1 cellular context compared by ENCODE assay signal in genomic region chr15:93619597-93619996, GRCh38.
TF ChIP-seq lines count a peak whose summit lies in the region.

No MANE protein-coding gene starts in this region.

TF ChIP-seq in WTC11, 78 proteins besides CTCF, POLR2A, EP300 and RAD21 (continued from another document):
- TF ChIP-seq USF1 (CRISPR knock-in tag; IDR thresholded peaks at IDR 0.05) (no peak), ATF6 (CRISPR knock-in tag; IDR thresholded peaks at IDR 0.05) (no peak), HMGA2 (CRISPR knock-in tag; IDR thresholded peaks at IDR 0.05) (no peak), NFYB (CRISPR knock-in tag; conservative IDR thresholded peaks at IDR 0.05; ENCODE audit: low read depth) (no peak), HMGXB4 (CRISPR knock-in tag; IDR thresholded peaks at IDR 0.05) (no peak), ZNF512 (CRISPR knock-in tag; IDR thresholded peaks at IDR 0.05; ENCODE audit: borderline replicate concordance) (no peak), ELF4 (CRISPR knock-in tag; IDR thresholded peaks at IDR 0.05; ENCODE audit: low read depth) (no peak), NR1H2 (CRISPR knock-in tag; IDR thresholded peaks at IDR 0.05) (no peak), GTF2I (CRISPR knock-in tag; conservative IDR thresholded peaks at IDR 0.05) (no peak), ZNF138 (CRISPR knock-in tag; conservative IDR thresholded peaks at IDR 0.05) (no peak)
TF ChIP-seq in WTC11: peak in this region for 0.
